Comparison of ENCODE assay signal across 1 cellular context in the genomic region with DNA sequence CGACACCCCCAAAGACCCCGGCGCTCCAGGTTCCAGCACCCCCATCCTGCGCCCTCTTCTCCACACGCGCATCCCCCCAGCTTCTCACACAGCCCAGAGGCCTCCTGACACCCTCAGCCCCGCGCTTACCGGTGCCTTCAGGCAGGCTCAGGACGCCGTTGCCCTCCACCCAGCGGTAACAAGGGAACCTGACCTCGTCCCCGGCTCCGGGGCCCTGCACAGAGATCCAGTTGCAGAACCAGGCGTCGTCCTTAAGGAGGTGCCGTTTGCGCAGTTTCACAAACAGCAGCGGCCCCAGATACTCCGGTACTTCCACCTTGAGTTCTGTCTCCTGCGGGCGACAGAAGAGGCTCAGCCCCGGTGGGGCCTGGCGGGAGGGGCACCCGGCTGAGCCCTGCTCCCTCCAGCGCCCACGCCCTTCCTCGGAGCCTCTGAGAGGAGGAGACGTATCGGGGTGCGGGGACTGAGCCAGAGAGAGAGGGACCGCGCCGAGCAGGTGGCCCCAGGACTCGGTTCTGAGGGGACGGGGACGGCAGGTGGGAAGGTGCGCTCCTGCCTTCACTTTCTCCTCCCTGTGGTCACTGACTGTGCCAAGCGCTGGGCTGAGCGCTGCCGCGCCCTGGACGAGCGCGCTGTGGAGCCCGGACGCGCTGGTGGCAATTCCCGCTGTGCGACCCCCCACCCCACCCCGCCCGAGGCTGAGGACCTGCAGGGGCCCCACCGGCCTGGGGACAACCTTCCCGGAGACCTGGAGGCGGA.
TF ChIP-seq lines count a peak whose summit lies in the region.

No MANE protein-coding gene starts in this region.

TF ChIP-seq in HepG2, 621 proteins besides CTCF, POLR2A, EP300 and RAD21:
- peak; percentile 14; the same call in 1 of the 2 replicates for TF ChIP-seq STAG1 (CRISPR knock-in tag; IDR thresholded peaks at IDR 0.05)
TF ChIP-seq in HepG2: peak in this region for 1; not testable (repeated sequence) for 620.
